21 cellular contexts compared by ENCODE assay signal in genomic region chr5:135568241-135568640, GRCh38. TPM values are rescaled to one million over a fixed set of nuclear protein-coding genes. Genes with fewer than 3 reads are reported as not detected.
DNase-seq lines count a peak whose midpoint lies in the region; ATAC-seq and TF ChIP-seq lines count a peak whose summit lies in the region.
"Had no signal": no experiment of that assay in that cellular context is flagged by ENCODE, and none has a peak within 500 bp of the region (broad histone marks: within the 10 kb centered on the region; RNA-seq: fewer than 3 reads in every experiment).

No MANE protein-coding gene starts in this region.

- H3K36me3 ChIP-seq in BLaER1 (no peaks in the 10 kb centered on the region), colonic mucosa (no peaks in the 10 kb centered on the region)

- no peak overlapping the region for H3K27ac ChIP-seq in BLaER1
- H3K27ac ChIP-seq in colonic mucosa = no peak overlapping the region
- H3K27ac ChIP-seq: RWPE1 had no signal

- DNase-seq in NCI-H2196 (lab: John Stamatoyannopoulos, UW; ENCODE audit: unreplicated experiment) (peak; percentile 50), glutamatergic neuron (no peak), pons (ENCODE audit: low spot score) (peak; percentile 19), retina (no peak), colonic mucosa (no peak)
- DNase-seq: Caco-2, H7, KG1, NCI-H187, NCI-H2107, NCI-H226, NCI-H524, PC-3, SIG-M5 had no signal

- no peaks in the 10 kb centered on the region for H3K9me3 ChIP-seq in BLaER1
- no peaks in the 10 kb centered on the region for H3K9me3 ChIP-seq in colonic mucosa
- H3K9me3 ChIP-seq: Caco-2 had no signal

- peaks cover 28% of the 10 kb centered on the region for H3K4me1 ChIP-seq in BLaER1
- H3K4me1 ChIP-seq in colonic mucosa = no peaks in the 10 kb centered on the region
- H3K4me1 ChIP-seq: Caco-2 had no signal

- no peak for ATAC-seq in HG02759 (IDR thresholded peaks at IDR 0.05; ENCODE audit: unreplicated experiment)
- ATAC-seq: HepG2, PC-3, SK-N-SH treated with all-trans-retinoic acid at 6 μM for 48 hours had no signal

- peak overlapping the region; percentile 27; the same call in 1 of the 2 replicates for H3K4me2 ChIP-seq in BLaER1

- H3K4me3 ChIP-seq in BLaER1 (no peak overlapping the region), colonic mucosa (no peak overlapping the region)

- peaks cover 5% of the 10 kb centered on the region for H3K9me3 Mint-ChIP-seq in glutamatergic neuron (ENCODE audit: unreplicated experiment)
- H3K9me3 Mint-ChIP-seq: CD14-positive monocyte, HFFc6 had no signal

- H3K9ac ChIP-seq in BLaER1 (no peak overlapping the region), colonic mucosa (ENCODE audit: low read depth in 2 of 2, low read length in 2 of 2) (no peak overlapping the region)

- no peak overlapping the region for H3K4me3 Mint-ChIP-seq in glutamatergic neuron (ENCODE audit: unreplicated experiment)
- H3K4me3 Mint-ChIP-seq: CD14-positive monocyte, HFFc6 had no signal

- H3K27me3 ChIP-seq in BLaER1 (no peaks in the 10 kb centered on the region), colonic mucosa (no peaks in the 10 kb centered on the region)

- peak overlapping the region; percentile 28 for H3K27ac Mint-ChIP-seq in glutamatergic neuron (ENCODE audit: unreplicated experiment)
- H3K27ac Mint-ChIP-seq: CD14-positive monocyte, HFFc6 had no signal

- peaks cover 6% of the 10 kb centered on the region for H3K27me3 Mint-ChIP-seq in glutamatergic neuron (ENCODE audit: unreplicated experiment)

- intact Hi-C loops in colonic mucosa (cut with DNase I) = no loop called here

- no peak for TF ChIP-seq CTCF in glutamatergic neuron (IDR thresholded peaks at IDR 0.05; ENCODE audit: partially characterized antibody, unreplicated experiment)
- TF ChIP-seq CTCF in colonic mucosa (IDR thresholded peaks at IDR 0.05) = no peak

- H3K4me1 Mint-ChIP-seq in glutamatergic neuron (ENCODE audit: low read depth, unreplicated experiment) = peaks cover 36% of the 10 kb centered on the region

- H3K36me3 Mint-ChIP-seq in glutamatergic neuron (ENCODE audit: unreplicated experiment) = no peaks in the 10 kb centered on the region
- H3K36me3 Mint-ChIP-seq: CD14-positive monocyte had no signal

- H4K20me1 ChIP-seq in BLaER1 = no peaks in the 10 kb centered on the region

RNA-seq across cellular contexts. Expression of gene CXCL14, which starts 10.6 kb away (rescaled TPM):
- 0.32 TPM for total RNA-seq in glutamatergic neuron (ENCODE audit: unreplicated experiment)
- total RNA-seq in colonic mucosa = 10 to 100 TPM; 29.8 to 68.2 TPM
- total RNA-seq: Caco-2, HepG2, PC-3 had no signal

RNA-seq across cellular contexts. Expression of gene NEUROG1, which starts 32.5 kb away (rescaled TPM):
- total RNA-seq in glutamatergic neuron (ENCODE audit: unreplicated experiment) = 222 TPM
- not detected for total RNA-seq in colonic mucosa
- total RNA-seq: Caco-2, H7, HepG2, HFFc6, PC-3 had no signal

Comparison
In these comparisons a context has a peak if more than half of its experiments do, and no peak if none do; other contexts are left out.
1. DNase-seq: peak in NCI-H2196 (single experiment) and pons (single experiment); none in glutamatergic neuron (single experiment), retina (single experiment) and colonic mucosa (single experiment).
2. RNA of gene CXCL14, which starts 10.6 kb away (total RNA-seq): 29.8 to 68.2 TPM in colonic mucosa; 0.32 TPM in glutamatergic neuron (single experiment); every median in the first group is over 10 times any median in the second.
3. RNA of gene NEUROG1, which starts 32.5 kb away (total RNA-seq): 222 TPM in glutamatergic neuron (single experiment); not detected in colonic mucosa; every median in the first group is over 100 times any median in the second.